Comparison of ENCODE assay signal across 8 cellular contexts in the genomic region with DNA sequence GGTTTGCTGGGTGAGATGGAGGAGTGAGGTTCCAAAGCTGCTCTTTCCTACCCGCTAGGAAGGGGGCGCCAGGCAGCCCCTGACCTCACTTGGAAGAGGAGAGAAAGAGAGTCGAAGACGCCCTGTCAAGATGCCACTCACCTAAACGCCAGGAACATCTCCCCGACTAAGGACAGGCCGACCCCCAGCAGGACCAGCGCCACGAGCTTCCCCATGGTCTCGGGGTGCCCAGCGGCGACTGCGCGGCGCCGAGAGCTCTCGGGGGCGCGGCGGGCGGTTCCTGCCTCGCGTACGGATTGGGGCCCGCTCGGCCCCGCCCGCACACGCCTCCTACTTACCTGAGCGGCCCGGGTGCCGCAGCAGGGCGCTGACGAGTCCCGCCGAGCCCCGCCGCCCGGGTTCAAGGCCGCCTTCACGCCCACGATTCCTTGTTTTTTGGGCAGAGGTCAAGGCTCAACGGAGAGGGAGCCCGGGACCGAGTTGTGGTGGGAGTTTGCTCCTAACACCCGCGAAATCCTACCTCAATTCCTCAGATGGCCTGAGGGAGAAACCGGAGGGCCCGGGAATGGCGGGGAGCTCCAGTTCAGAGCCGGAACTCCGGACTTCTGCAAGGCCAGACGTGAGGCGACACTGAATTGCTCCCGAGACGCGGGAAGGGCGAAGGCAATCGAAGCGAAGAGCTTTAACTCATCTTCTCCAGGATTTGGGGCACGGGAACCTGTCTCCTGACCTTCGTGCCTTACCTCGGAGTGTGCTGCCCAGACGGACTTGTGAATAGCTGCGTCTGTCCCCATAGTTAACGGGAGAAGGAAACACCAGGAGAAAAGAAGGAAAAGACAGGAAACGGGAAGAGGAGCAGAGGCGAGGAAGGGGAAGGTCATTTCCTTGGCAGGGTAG. TPM values are rescaled to one million over a fixed set of nuclear protein-coding genes. Genes with fewer than 3 reads are reported as not detected.
DNase-seq lines count a peak whose midpoint lies in the region; ATAC-seq and TF ChIP-seq lines count a peak whose summit lies in the region.

A gene (minus strand): TSS at position 240 of the 897 bp plus-strand sequence. CDS start 25 bp downstream, at position 215.

- no peaks in the 10 kb centered on the region for H3K36me3 ChIP-seq in muscle layer of colon (ENCODE audit: insufficient read depth, low read length)

- H3K9me3 ChIP-seq in muscle layer of colon (ENCODE audit: low read length), result no peaks in the 10 kb centered on the region

- intact Hi-C loops in dorsolateral prefrontal cortex (cut with DNase I), result loop anchor here in 1 of 2 donors (2.0 kb wide), 1 partner anchor 20 kb away; no protein-coding TSS in a partner anchor

- peak in 2 of 56 donors; percentile 11 to 20 for TF ChIP-seq CTCF in dorsolateral prefrontal cortex (IDR thresholded peaks at IDR 0.05 in 54 of 56, conservative IDR thresholded peaks at IDR 0.05 in 2 of 56; ENCODE audit: low read depth in 1 of 56, partially characterized antibody in 56 of 56)

- H3K4me1 ChIP-seq in muscle layer of colon (ENCODE audit: insufficient read depth, low read length), result no peaks in the 10 kb centered on the region

- H3K9ac ChIP-seq in muscle layer of colon (ENCODE audit: low read length), result no peak within 1 kb of the TSS

- H3K4me3 ChIP-seq in dorsolateral prefrontal cortex, result peak within 1 kb of the TSS in 54 of 59 donors; percentile 4 to 60 (median 40)
- H3K4me3 ChIP-seq in muscle layer of colon (ENCODE audit: low read depth in 1 of 2, low read length in 2 of 2), result peak within 1 kb of the TSS; percentile 22 to 49

- ATAC-seq in GM18909 (IDR thresholded peaks at IDR 0.05; ENCODE audit: poor library complexity, unreplicated experiment) (peak; percentile 65), GM19455 (IDR thresholded peaks at IDR 0.05; ENCODE audit: unreplicated experiment) (no peak)

- H3K27ac ChIP-seq in dorsolateral prefrontal cortex (no peak within 1 kb of the TSS), muscle layer of colon (ENCODE audit: low read depth, low read length) (no peak within 1 kb of the TSS)

- H3K27me3 ChIP-seq in dorsolateral prefrontal cortex (peaks cover 0 to 38% (median 9%) of the 10 kb centered on the region in 45 donors), muscle layer of colon (ENCODE audit: control insufficient read depth in 1 of 2, insufficient read depth in 2 of 2, low read length in 2 of 2) (peaks cover 0 to 7% of the 10 kb centered on the region in 2 donors)

- in situ Hi-C loops in G401 (cut with HindIII; ENCODE audit: low sequenced_read_pairs), result no loop called here

- DNase-seq in NCI-H2196 treated with DMSO at 0.1 percent for 48 hours (lab: John Stamatoyannopoulos, UW; ENCODE audit: unreplicated experiment) (peak; percentile 67), dorsolateral prefrontal cortex (no peak), G401 (ENCODE audit: low spot score) (no peak), DMS79 (lab: John Stamatoyannopoulos, UW) (no peak)
- DNase-seq in effector CD4-positive, alpha-beta T cell, result no peak

RNA-seq across cellular contexts. Expression of the gene that starts here (rescaled TPM):
- 1 to 10 TPM in 108 of 120 experiments, under 1 TPM in 9, not detected in 3; 0.34 to 8.6 (median 2.4) TPM for total RNA-seq in dorsolateral prefrontal cortex
- total RNA-seq in G401 (2014; rRNA removed; shearing (Covaris generic)), result not detected in 2 replicates
